ENCODE assay signal across 12 cellular contexts in genomic region chr11:69666261-69666660, GRCh38. TPM values are rescaled to one million over a fixed set of nuclear protein-coding genes. Genes with fewer than 3 reads are reported as not detected.
DNase-seq lines count a peak whose midpoint lies in the region; ATAC-seq and TF ChIP-seq lines count a peak whose summit lies in the region.
"Had no signal": no experiment of that assay in that cellular context is flagged by ENCODE, and none has a peak within 500 bp of the region (broad histone marks: within the 10 kb centered on the region; RNA-seq: fewer than 3 reads in every experiment).

No MANE protein-coding gene starts in this region.

- H3K27ac ChIP-seq in left ventricle myocardium inferior (replicated peaks) (no peak overlapping the region), WERI-Rb-1 (no peak overlapping the region)
- H3K27ac ChIP-seq: C4-2B, HL-60 had no signal

- peaks cover 10% of the 10 kb centered on the region for H3K4me1 Mint-ChIP-seq in Calu3 (ENCODE audit: low read depth, unreplicated experiment)

- H3K9me3 ChIP-seq in left ventricle myocardium inferior (replicated peaks): no peaks in the 10 kb centered on the region
- H3K9me3 ChIP-seq in WERI-Rb-1 (ENCODE audit: severe bottlenecking): no peaks in the 10 kb centered on the region
- H3K9me3 ChIP-seq: BE2C had no signal

- H3K36me3 Mint-ChIP-seq in Calu3 (ENCODE audit: insufficient read depth, unreplicated experiment): peaks cover 53% of the 10 kb centered on the region

- BruUV-seq in Calu3 (replicated peaks; lab: Mats Ljungman, UMichigan): no TSS peak

- no peak overlapping the region for H3K27ac Mint-ChIP-seq in Calu3 (ENCODE audit: unreplicated experiment)
- H3K27ac Mint-ChIP-seq: CD4-positive, alpha-beta memory T cell had no signal

- TF ChIP-seq CTCF in left ventricle myocardium inferior (IDR thresholded peaks at IDR 0.05; ENCODE audit: borderline replicate concordance) (no peak), WERI-Rb-1 (IDR thresholded peaks at IDR 0.05; ENCODE audit: low read depth, low read length) (no peak), Calu3 (IDR thresholded peaks at IDR 0.05; ENCODE audit: unreplicated experiment) (no peak)

- no peaks in the 10 kb centered on the region for H3K9me3 Mint-ChIP-seq in Calu3 (ENCODE audit: low read depth, unreplicated experiment)
- H3K9me3 Mint-ChIP-seq: CD4-positive, alpha-beta memory T cell had no signal

- H3K4me1 ChIP-seq in left ventricle myocardium inferior: peaks cover 19% of the 10 kb centered on the region

- H3K4me3 ChIP-seq in left ventricle myocardium inferior (no peak overlapping the region), WERI-Rb-1 (ENCODE audit: low read depth, low read length) (no peak overlapping the region)

- H3K27me3 ChIP-seq in left ventricle myocardium inferior (ENCODE audit: low read depth) (no peaks in the 10 kb centered on the region), WERI-Rb-1 (ENCODE audit: insufficient read depth, low read depth, severe bottlenecking) (no peaks in the 10 kb centered on the region)
- H3K27me3 ChIP-seq: BE2C had no signal

- H3K36me3 ChIP-seq in left ventricle myocardium inferior (peaks cover 73% of the 10 kb centered on the region), WERI-Rb-1 (peaks cover 4% of the 10 kb centered on the region)

- H3K4me3 Mint-ChIP-seq in Calu3 (ENCODE audit: low read depth, unreplicated experiment): no peak overlapping the region
- H3K4me3 Mint-ChIP-seq: CD4-positive, alpha-beta memory T cell had no signal

- peak; percentile 22 for DNase-seq in Right ventricle myocardium superior
- no peak for DNase-seq in left ventricle myocardium inferior
- DNase-seq in WERI-Rb-1: peak; percentile 4
- peak; percentile 64 for DNase-seq in posterior vena cava (ENCODE audit: low spot score)
- DNase-seq in Calu3: no peak
- DNase-seq in GF-D8 (lab: John Stamatoyannopoulos, UW): no peak
- DNase-seq: BE2C; CD4-positive, alpha-beta memory T cell had no signal

- intact Hi-C loops in Right ventricle myocardium superior (cut with DNase I) (no loop called here), left ventricle myocardium inferior (cut with micrococcal nuclease) (no loop called here), posterior vena cava (cut with DNase I) (no loop called here), Calu3 (cut with micrococcal nuclease; ENCODE audit: unreplicated experiment) (no loop called here)

- H3K27me3 Mint-ChIP-seq in Calu3 (ENCODE audit: unreplicated experiment): no peaks in the 10 kb centered on the region
- H3K27me3 Mint-ChIP-seq: CD4-positive, alpha-beta memory T cell had no signal

- no peak for ATAC-seq in Right ventricle myocardium superior (ENCODE audit: poor library complexity)
- ATAC-seq in GM21529 (IDR thresholded peaks at IDR 0.05; ENCODE audit: unreplicated experiment): no peak

- CTCF ChIA-PET in Calu3 (lab: Charles Lee): no interaction called here

RNA-seq across cellular contexts. Expression of gene LTO1, which starts 8.9 kb away (rescaled TPM):
- 7.3 TPM for total RNA-seq in Right ventricle myocardium superior
- total RNA-seq in left ventricle myocardium inferior: 8.9 TPM
- 10 to 100 TPM; 17.2 to 18.5 TPM for total RNA-seq in posterior vena cava
- 34.1 and 36.7 TPM in 2 replicates for total RNA-seq in Calu3 (2022)

RNA-seq across cellular contexts. Expression of gene CCND1, which starts 25.3 kb away (rescaled TPM):
- 136 TPM for total RNA-seq in Right ventricle myocardium superior
- total RNA-seq in left ventricle myocardium inferior: 160 TPM
- 100 to 1,000 TPM in 1 of 2 donors, 10 to 100 TPM in 1; 65.8 to 100 TPM for total RNA-seq in posterior vena cava
- total RNA-seq in Calu3 (2022): 392 and 433 TPM in 2 replicates

RNA-seq across cellular contexts. Expression of gene FGF19, which starts 37.6 kb away (rescaled TPM):
- total RNA-seq in Right ventricle myocardium superior (not detected), left ventricle myocardium inferior (not detected), posterior vena cava (not detected), Calu3 (2022) (0.73 and 1.4 TPM in 2 replicates)
- total RNA-seq: CD4-positive, alpha-beta memory T cell; Daoy had no signal

Comparison
In these comparisons a context has a peak if more than half of its experiments do, and no peak if none do; other contexts are left out.
1. DNase-seq: peak in Right ventricle myocardium superior (single experiment), WERI-Rb-1 (single experiment) and posterior vena cava (single experiment); none in left ventricle myocardium inferior (single experiment), Calu3 (single experiment) and GF-D8 (single experiment).